Comparison of ENCODE assay signal across 18 cellular contexts in genomic region chr9:20990867-20991266, GRCh38. TPM values are rescaled to one million over a fixed set of nuclear protein-coding genes. Genes with fewer than 3 reads are reported as not detected.
DNase-seq lines count a peak whose midpoint lies in the region; ATAC-seq and TF ChIP-seq lines count a peak whose summit lies in the region.
"Had no signal": no experiment of that assay in that cellular context is flagged by ENCODE, and none has a peak within 500 bp of the region (broad histone marks: within the 10 kb centered on the region; RNA-seq: fewer than 3 reads in every experiment).

No MANE protein-coding gene starts in this region.

- H3K27me3 ChIP-seq in suprapubic skin, result no peaks in the 10 kb centered on the region

- ATAC-seq in GM19395 (IDR thresholded peaks at IDR 0.05; ENCODE audit: unreplicated experiment), result no peak
- ATAC-seq: activated CD4-positive, CD25-positive, alpha-beta regulatory T cell treated with anti-CD3 and anti-CD28 coated beads, Interleukin-2, amount 50 U/mL, for 24 hours had no signal

- WGBS in suprapubic skin, result 83% methylated on average over 2 of the region's 2 CpGs

- H3K27ac ChIP-seq in suprapubic skin, result no peak overlapping the region
- H3K27ac ChIP-seq: PC-9, SK-N-MC had no signal

- no peaks in the 10 kb centered on the region for H3K4me1 ChIP-seq in suprapubic skin

- DNase-seq in CD1c-positive myeloid dendritic cell (ENCODE audit: extremely low spot score) (peak; percentile 78), NB4 (ENCODE audit: low read depth) (peak; percentile 96), fibroblast of villous mesenchyme (ENCODE audit: low read depth) (peak; percentile 8), mucosa of gallbladder (ENCODE audit: low spot score) (peak; percentile 20), suprapubic skin (ENCODE audit: low spot score in 2 of 2) (no peak), COR-L47 (lab: John Stamatoyannopoulos, UW) (no peak)
- no peak for DNase-seq in activated CD4-positive, alpha-beta T cell treated with anti-CD3 and anti-CD28 coated beads, Interleukin-2, amount 50 U/mL, for 4 hours
- DNase-seq: activated naive CD8-positive, alpha-beta T cell treated with anti-CD3 and anti-CD28 coated beads for 36 hours; CD4-positive, alpha-beta memory T cell; DMS53; H7; NCI-H1105 treated with DMSO at 0.1 percent for 48 hours; PC-9; stimulated activated CD4-positive, alpha-beta T cell treated with anti-CD3 and anti-CD28 coated beads, Interleukin-15, amount 100 ng/mL, for 24 hours; T-helper 9 cell had no signal

- H3K4me3 ChIP-seq in NB4 (ENCODE audit: low read depth, low read length) (no peak overlapping the region), fibroblast of villous mesenchyme (ENCODE audit: low read depth, low read length) (no peak overlapping the region), suprapubic skin (no peak overlapping the region)
- H3K4me3 ChIP-seq: PC-9, SK-N-MC had no signal

- TF ChIP-seq POLR2A in NB4 (IDR thresholded peaks at IDR 0.05; ENCODE audit: extremely low read depth, insufficient read length) (no peak), suprapubic skin (IDR thresholded peaks at IDR 0.05) (no peak)

- H3K9me3 ChIP-seq in suprapubic skin, result no peaks in the 10 kb centered on the region

- no peak for TF ChIP-seq CTCF in NB4 (IDR thresholded peaks at IDR 0.05; ENCODE audit: low read depth, low read length)
- TF ChIP-seq CTCF in fibroblast of villous mesenchyme (IDR thresholded peaks at IDR 0.05; ENCODE audit: insufficient read depth, low read depth, low read length), result no peak
- no peak for TF ChIP-seq CTCF in suprapubic skin (IDR thresholded peaks at IDR 0.05)

- no peak for TF ChIP-seq EP300 in suprapubic skin (IDR thresholded peaks at IDR 0.05)

- peaks cover 10% of the 10 kb centered on the region for H3K36me3 ChIP-seq in suprapubic skin

RNA-seq across cellular contexts. Expression of gene HACD4, which starts 40.6 kb away (rescaled TPM):
- 10.0 and 22.0 TPM in 2 replicates for total RNA-seq in fibroblast of villous mesenchyme
- 2.8 TPM for total RNA-seq in mucosa of gallbladder
- 1 to 10 TPM; 1.9 to 4.1 (median 2.9) TPM for total RNA-seq in suprapubic skin

Comparison
In these comparisons a context has a peak if more than half of its experiments do, and no peak if none do; other contexts are left out.
1. DNase-seq: peak in CD1c-positive myeloid dendritic cell (single experiment), NB4 (single experiment), fibroblast of villous mesenchyme (single experiment) and mucosa of gallbladder (single experiment); none in suprapubic skin (0 of 2), COR-L47 (single experiment) and activated CD4-positive, alpha-beta T cell treated with anti-CD3 and anti-CD28 coated beads, Interleukin-2, amount 50 U/mL, for 4 hours (0 of 2).